ENCODE assay signal across 17 cellular contexts in genomic region chr10:32197423-32197822, GRCh38.
"Had no signal": no experiment of that assay in that cellular context is flagged by ENCODE, and none has a peak within 500 bp of the region (broad histone marks: within the 10 kb centered on the region; RNA-seq: fewer than 3 reads in every experiment).

No MANE protein-coding gene starts in this region.

- H3K36me3 ChIP-seq: pancreas, tibial artery, vagina had no signal

- H3K27me3 Mint-ChIP-seq: activated naive CD8-positive, alpha-beta T cell; T-helper 17 cell had no signal

- H3K27ac Mint-ChIP-seq: activated naive CD8-positive, alpha-beta T cell; memory B cell; T-helper 17 cell had no signal

- H3K4me3 Mint-ChIP-seq: activated naive CD8-positive, alpha-beta T cell; memory B cell; neural crest cell; T-helper 17 cell had no signal

- H3K4me1 ChIP-seq: pancreas, tibial artery, vagina had no signal

- H3K9me3 Mint-ChIP-seq: memory B cell, neural crest cell had no signal

- H3K4me1 Mint-ChIP-seq: neural crest cell had no signal

- FAIRE-seq: pancreas, TTC549 had no signal

- DNase-seq: activated CD4-positive, alpha-beta T cell treated with anti-CD3 and anti-CD28 coated beads, Interleukin-2, amount 50 U/mL, for 1 hour; activated CD4-positive, CD25-positive, alpha-beta regulatory T cell; activated effector memory CD4-positive, alpha-beta T cell treated with Interleukin-2 at 50 U/mL for 16 hours; activated T-cell treated with anti-CD3 and anti-CD28 coated beads, Interleukin-2, amount 50 U/mL, for 1 hour; cerebellar nuclear complex; dermis blood vessel endothelial cell; pancreas; retina; stimulated activated CD4-positive, alpha-beta T cell treated with anti-CD3 and anti-CD28 coated beads, Interleukin-4, amount 100 ng/mL, for 4 hours; T-helper 17 cell; tibial artery had no signal

- H3K36me3 Mint-ChIP-seq: activated naive CD8-positive, alpha-beta T cell; memory B cell had no signal

- ATAC-seq: pancreas, T-helper 17 cell had no signal

- H3K27ac ChIP-seq: pancreas, skin epidermis, tibial artery, vagina had no signal

- H3K9me3 ChIP-seq: pancreas, tibial artery, vagina had no signal

- H3K4me3 ChIP-seq: pancreas, skin epidermis, tibial artery, vagina had no signal

- H3K27me3 ChIP-seq: pancreas, tibial artery, vagina had no signal
